Comparison of ENCODE assay signal across 17 cellular contexts in the genomic region with DNA sequence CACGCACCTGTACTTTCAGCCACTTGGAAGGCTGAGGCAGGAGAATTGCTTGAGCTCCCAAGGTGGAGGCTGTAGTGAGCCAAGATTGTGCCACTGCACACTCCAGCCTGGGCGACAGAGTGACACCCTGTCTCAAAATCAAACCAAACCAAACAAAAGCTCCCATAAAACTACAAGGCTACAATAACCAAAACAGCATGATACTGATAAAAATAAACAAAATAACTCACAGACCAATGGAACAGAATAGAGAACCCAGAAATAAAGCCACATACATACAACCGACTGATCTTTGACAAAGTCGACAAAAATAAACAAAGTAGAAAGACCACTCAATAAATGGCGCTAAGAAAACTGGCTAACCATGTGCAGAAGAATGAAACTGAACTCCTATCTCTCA.
"Had no signal": no experiment of that assay in that cellular context is flagged by ENCODE, and none has a peak within 500 bp of the region (broad histone marks: within the 10 kb centered on the region; RNA-seq: fewer than 3 reads in every experiment).

No MANE protein-coding gene starts in this region.

- ATAC-seq: stimulated activated naive B cell treated with anti-CD40 and anti-IgM and Interleukin-4, amounts not matched to agents 10 μg/mL and 1 μg/mL and 100 μg/mL, for 72 hours had no signal

- H3K27ac ChIP-seq: ovary, SJSA1, upper lobe of left lung had no signal

- H3K4me3 Mint-ChIP-seq: activated naive CD8-positive, alpha-beta T cell treated with anti-CD3 and anti-CD28 coated beads, Interleukin-2, amount 10 ng/mL, durations not matched to agents 7 days and 5 days; brain; neural crest cell; stimulated activated naive B cell treated with anti-CD40 and anti-IgM and Interleukin-4, amounts not matched to agents 10 μg/mL and 1 μg/mL and 100 μg/mL, for 72 hours; T-helper 2 cell treated with Interferon-gamma antibody and Interleukin-4, amounts not matched to agents 5 μg/mL and 100 μg/mL, for 36 hours had no signal

- H3K9me3 ChIP-seq: ovary, SJSA1, upper lobe of left lung had no signal

- H3K27me3 Mint-ChIP-seq: activated naive CD8-positive, alpha-beta T cell treated with anti-CD3 and anti-CD28 coated beads, Interleukin-2, amount 10 ng/mL, durations not matched to agents 7 days and 5 days; brain; stimulated activated naive B cell treated with anti-CD40 and anti-IgM and Interleukin-4, amounts not matched to agents 10 μg/mL and 1 μg/mL and 100 μg/mL, for 72 hours had no signal

- H3K4me1 Mint-ChIP-seq: brain, neural crest cell had no signal

- DNase-seq: activated CD4-positive, alpha-beta T cell treated with anti-CD3 and anti-CD28 coated beads, Interleukin-2, amount 50 U/mL, for 1 hour; activated CD4-positive, CD25-positive, alpha-beta regulatory T cell; activated effector memory CD4-positive, alpha-beta T cell treated with anti-CD3 and anti-CD28 coated beads, Interleukin-2, amount 50 U/mL, for 16 hours; activated naive CD8-positive, alpha-beta T cell treated with anti-CD3 and anti-CD28 coated beads, Interleukin-2, amount 10 ng/mL, durations not matched to agents 7 days and 5 days; activated T-cell treated with anti-CD3 and anti-CD28 coated beads, Interleukin-2, amount 50 U/mL, for 1 hour; cortex of kidney; effector CD8-positive, alpha-beta T cell; foreskin fibroblast; glutamatergic neuron; mesenchymal stem cell; ovary; stimulated activated naive B cell treated with anti-CD40 and anti-IgM and Interleukin-4, amounts not matched to agents 10 μg/mL and 1 μg/mL and 100 μg/mL, for 72 hours; upper lobe of left lung had no signal

- H3K27ac Mint-ChIP-seq: activated naive CD8-positive, alpha-beta T cell treated with anti-CD3 and anti-CD28 coated beads, Interleukin-2, amount 10 ng/mL, durations not matched to agents 7 days and 5 days; brain; stimulated activated naive B cell treated with anti-CD40 and anti-IgM and Interleukin-4, amounts not matched to agents 10 μg/mL and 1 μg/mL and 100 μg/mL, for 72 hours; T-helper 2 cell treated with Interferon-gamma antibody and Interleukin-4, amounts not matched to agents 5 μg/mL and 100 μg/mL, for 36 hours had no signal

- H3K27me3 ChIP-seq: ovary, SJSA1, upper lobe of left lung had no signal

- H3K9me3 Mint-ChIP-seq: brain; neural crest cell; stimulated activated naive B cell treated with anti-CD40 and anti-IgM and Interleukin-4, amounts not matched to agents 10 μg/mL and 1 μg/mL and 100 μg/mL, for 72 hours; T-helper 2 cell treated with Interferon-gamma antibody and Interleukin-4, amounts not matched to agents 5 μg/mL and 100 μg/mL, for 36 hours had no signal
